In genomic region chr1:25245809-25246599, GRCh38 we compare ENCODE assay signal across 8 cellular contexts. TPM values are rescaled to one million over a fixed set of nuclear protein-coding genes. Genes with fewer than 3 reads are reported as not detected.
DNase-seq lines count a peak whose midpoint lies in the region; ATAC-seq and TF ChIP-seq lines count a peak whose summit lies in the region.

No MANE protein-coding gene starts in this region.

- peak overlapping the region; percentile 96 to 100 (median 98) for H3K4me3 Mint-ChIP-seq in CD4-positive, alpha-beta memory T cell
- H3K4me3 Mint-ChIP-seq in activated CD8-positive, alpha-beta T cell treated with anti-CD3 and anti-CD28 coated beads for 36 hours = peak overlapping the region; percentile 97

- H3K36me3 ChIP-seq in CD4-positive, alpha-beta memory T cell (ENCODE audit: insufficient read depth, low read length) = peaks cover 42% of the 10 kb centered on the region
- peaks cover 51% of the 10 kb centered on the region for H3K36me3 ChIP-seq in right atrium auricular region
- H3K36me3 ChIP-seq in gastrocnemius medialis = peaks cover 0 to 48% of the 10 kb centered on the region in 2 donors

- CTCF ChIA-PET in CD4-positive, alpha-beta memory T cell (lab: Charles Lee; ENCODE audit: partially characterized antibody) = interaction anchor here (2.0 kb wide), 1 partner anchor 13 kb away, joined by 7 read pairs; the partner anchor contains the start of gene SYF2
- CTCF ChIA-PET in activated CD8-positive, alpha-beta T cell treated with anti-CD3 and anti-CD28 coated beads for 36 hours (lab: Charles Lee) = no interaction called here

- peaks cover 27 to 78% (median 45%) of the 10 kb centered on the region in 4 donors for H3K4me1 Mint-ChIP-seq in CD4-positive, alpha-beta memory T cell
- H3K4me1 Mint-ChIP-seq in activated CD8-positive, alpha-beta T cell treated with anti-CD3 and anti-CD28 coated beads for 36 hours (ENCODE audit: low read depth) = peaks cover 50% of the 10 kb centered on the region

- DNase-seq in CD4-positive, alpha-beta memory T cell = peak in 1 of 5 donors; percentile 24
- peak in 1 of 2 experiments; percentile 33 for DNase-seq in HL-60 (ENCODE audit: low read depth in 1 of 2, low spot score in 1 of 2)
- DNase-seq in activated CD8-positive, alpha-beta T cell treated with anti-CD3 and anti-CD28 coated beads for 36 hours = no peak
- no peak for DNase-seq in right atrium auricular region (ENCODE audit: low spot score)
- no peak for DNase-seq in gastrocnemius medialis
- DNase-seq in AG08395 (ENCODE audit: low spot score) = no peak
- no peak for DNase-seq in COR-L47 (lab: John Stamatoyannopoulos, UW)

- peaks cover 57% of the 10 kb centered on the region for H3K4me1 ChIP-seq in CD4-positive, alpha-beta memory T cell (ENCODE audit: insufficient read depth, low read length)
- peaks cover 6 to 29% of the 10 kb centered on the region in 2 donors for H3K4me1 ChIP-seq in right atrium auricular region
- H3K4me1 ChIP-seq in gastrocnemius medialis = peaks cover 26% of the 10 kb centered on the region in 2 donors

- no peaks in the 10 kb centered on the region for H3K27me3 ChIP-seq in CD4-positive, alpha-beta memory T cell (ENCODE audit: insufficient read depth, low read length)
- H3K27me3 ChIP-seq in HL-60 (ENCODE audit: insufficient read depth, poor library complexity, severe bottlenecking) = no peaks in the 10 kb centered on the region
- no peaks in the 10 kb centered on the region for H3K27me3 ChIP-seq in right atrium auricular region
- no peaks in the 10 kb centered on the region for H3K27me3 ChIP-seq in gastrocnemius medialis

- no peaks in the 10 kb centered on the region for H3K9me3 ChIP-seq in CD4-positive, alpha-beta memory T cell (ENCODE audit: control insufficient read depth in 1 of 2, low read length in 2 of 2)
- H3K9me3 ChIP-seq in right atrium auricular region (no peaks in the 10 kb centered on the region), gastrocnemius medialis (no peaks in the 10 kb centered on the region)

- peak overlapping the region; percentile 89 to 98 for H3K4me3 ChIP-seq in CD4-positive, alpha-beta memory T cell (ENCODE audit: low read length in 2 of 2)
- peak overlapping the region; percentile 98 for H3K4me3 ChIP-seq in HL-60 (replicated peaks; ENCODE audit: insufficient read depth, low read length)
- peak overlapping the region; percentile 82 to 95 for H3K4me3 ChIP-seq in right atrium auricular region
- H3K4me3 ChIP-seq in gastrocnemius medialis = peak overlapping the region; percentile 85 to 97 (median 96)

- intact Hi-C loops in CD4-positive, alpha-beta memory T cell (cut with micrococcal nuclease) = loop anchor here (2.0 to 10.0 kb wide), 4 partner anchors 93 to 1265 kb away; partner anchors contain the start of genes SRSF10 and TMEM50A
- intact Hi-C loops in activated CD8-positive, alpha-beta T cell treated with anti-CD3 and anti-CD28 coated beads for 36 hours (cut with micrococcal nuclease) = loop anchor here (5.0 kb wide), 1 partner anchor 91 kb away; the partner anchor contains the start of gene TMEM50A
- intact Hi-C loops in gastrocnemius medialis (cut with DNase I; ENCODE audit: low total_unique reads) = loop anchor here (2.0 kb wide), 2 partner anchors 93 to 185 kb away; partner anchors contain the start of genes MACO1 and TMEM50A

- in situ Hi-C loops in gastrocnemius medialis (cut with MboI; ENCODE audit: low sequenced_read_pairs in 4 of 4) = loop anchor here in 1 of 4 donors (10.0 kb wide), 1 partner anchor 99 kb away; no protein-coding TSS in a partner anchor

- POLR2A ChIA-PET in CD4-positive, alpha-beta memory T cell (lab: Charles Lee; ENCODE audit: partially characterized antibody) = interaction anchor here (0.8 to 6.8 kb wide), 9 partner anchors 11 to 574 kb away, joined by 3 to 109 read pairs (median 18); partner anchors contain the start of genes MACO1, MTFR1L, SYF2 and TMEM50A
- POLR2A ChIA-PET in activated CD8-positive, alpha-beta T cell treated with anti-CD3 and anti-CD28 coated beads for 36 hours (lab: Charles Lee) = interaction anchor here (0.6 to 3.9 kb wide), 6 partner anchors 10 to 321 kb away, joined by 3 to 40 read pairs (median 4); partner anchors contain the start of gene SYF2

- peak overlapping the region; percentile 97 for H3K27ac ChIP-seq in CD4-positive, alpha-beta memory T cell (ENCODE audit: low read depth, low read length)
- H3K27ac ChIP-seq in HL-60 (replicated peaks) = peak overlapping the region; percentile 98
- H3K27ac ChIP-seq in right atrium auricular region = peak overlapping the region; percentile 99 to 100
- peak overlapping the region; percentile 99 to 100 (median 100) for H3K27ac ChIP-seq in gastrocnemius medialis

- peak; percentile 3 for ATAC-seq in activated CD8-positive, alpha-beta T cell treated with anti-CD3 and anti-CD28 coated beads for 36 hours
- no peak for ATAC-seq in gastrocnemius medialis
- no peak for ATAC-seq in HG03175 (IDR thresholded peaks at IDR 0.05; ENCODE audit: unreplicated experiment)

- TF ChIP-seq CTCF in HL-60 (IDR thresholded peaks at IDR 0.05; ENCODE audit: insufficient read depth, low read length) (no peak), right atrium auricular region (IDR thresholded peaks at IDR 0.05) (no peak), gastrocnemius medialis (IDR thresholded peaks at IDR 0.05 in 4 of 5, conservative IDR thresholded peaks at IDR 0.05 in 1 of 5) (no peak)
- TF ChIP-seq CTCF in activated CD8-positive, alpha-beta T cell treated with anti-CD3 and anti-CD28 coated beads for 36 hours (IDR thresholded peaks at IDR 0.05) = no peak

- H3K27me3 Mint-ChIP-seq in CD4-positive, alpha-beta memory T cell = peaks cover 0 to 2% of the 10 kb centered on the region in 2 donors
- H3K27me3 Mint-ChIP-seq in activated CD8-positive, alpha-beta T cell treated with anti-CD3 and anti-CD28 coated beads for 36 hours = no peaks in the 10 kb centered on the region

- H3K36me3 Mint-ChIP-seq in CD4-positive, alpha-beta memory T cell = peaks cover 48 to 63% of the 10 kb centered on the region in 2 donors
- peaks cover 48% of the 10 kb centered on the region for H3K36me3 Mint-ChIP-seq in activated CD8-positive, alpha-beta T cell treated with anti-CD3 and anti-CD28 coated beads for 36 hours (ENCODE audit: low read depth)

- peak overlapping the region; percentile 99 to 100 (median 100) for H3K27ac Mint-ChIP-seq in CD4-positive, alpha-beta memory T cell
- peak overlapping the region; percentile 98 for H3K27ac Mint-ChIP-seq in activated CD8-positive, alpha-beta T cell treated with anti-CD3 and anti-CD28 coated beads for 36 hours

- peaks cover 0 to 20% (median 0%) of the 10 kb centered on the region in 8 donors for H3K9me3 Mint-ChIP-seq in CD4-positive, alpha-beta memory T cell
- no peaks in the 10 kb centered on the region for H3K9me3 Mint-ChIP-seq in activated CD8-positive, alpha-beta T cell treated with anti-CD3 and anti-CD28 coated beads for 36 hours

- TF ChIP-seq POLR2A in gastrocnemius medialis (IDR thresholded peaks at IDR 0.05) = no peak

RNA-seq across cellular contexts. Expression of gene RSRP1, which starts 1.2 kb away (rescaled TPM):
- 100 to 1,000 TPM; 470 to 494 TPM for total RNA-seq in CD4-positive, alpha-beta memory T cell
- polyA plus RNA-seq in CD4-positive, alpha-beta memory T cell = 10 to 100 TPM; 33.1 to 57.5 TPM
- 100 to 1,000 TPM; 124 to 139 TPM for total RNA-seq in activated CD8-positive, alpha-beta T cell treated with anti-CD3 and anti-CD28 coated beads for 36 hours
- total RNA-seq in right atrium auricular region (10 to 100 TPM; 23.5 to 27.7 TPM), gastrocnemius medialis (10 to 100 TPM; 10.3 to 43.0 (median 20.9) TPM)

RNA-seq across cellular contexts. Expression of gene SYF2, which starts 13.7 kb away (rescaled TPM):
- 10 to 100 TPM; 64.3 to 66.8 TPM for total RNA-seq in CD4-positive, alpha-beta memory T cell
- 100 to 1,000 TPM in 1 of 2 donors, 10 to 100 TPM in 1; 82.9 to 111 TPM for polyA plus RNA-seq in CD4-positive, alpha-beta memory T cell
- 10 to 100 TPM; 35.7 to 39.6 TPM for total RNA-seq in activated CD8-positive, alpha-beta T cell treated with anti-CD3 and anti-CD28 coated beads for 36 hours
- 10 to 100 TPM; 34.3 to 37.2 TPM for total RNA-seq in right atrium auricular region
- total RNA-seq in gastrocnemius medialis = 10 to 100 TPM; 49.1 to 67.4 (median 58.3) TPM

RNA-seq across cellular contexts. Expression of gene RHD, which starts 26.3 kb away (rescaled TPM):
- under 1 TPM in 1 of 2 experiments, not detected in 1; 0.15 TPM for total RNA-seq in CD4-positive, alpha-beta memory T cell
- under 1 TPM; 0.13 to 0.44 TPM for polyA plus RNA-seq in CD4-positive, alpha-beta memory T cell
- total RNA-seq in activated CD8-positive, alpha-beta T cell treated with anti-CD3 and anti-CD28 coated beads for 36 hours = not detected
- total RNA-seq in right atrium auricular region = under 1 TPM in 1 of 2 donors, not detected in 1; 0.59 TPM
- total RNA-seq in gastrocnemius medialis = under 1 TPM in 1 of 4 donors, not detected in 3; 0.40 TPM
